ENCODE assay signal across 37 cellular contexts in genomic region chr3:69700949-69701348, GRCh38. TPM values are rescaled to one million over a fixed set of nuclear protein-coding genes. Genes with fewer than 3 reads are reported as not detected.
A peak's percentile ranks its signal among the peaks of the same experiment; 100 is the strongest.
DNase-seq lines count a peak whose midpoint lies in the region; ATAC-seq, FAIRE-seq and TF ChIP-seq lines count a peak whose summit lies in the region.
"Had no signal": no experiment of that assay in that cellular context is flagged by ENCODE, and none has a peak within 500 bp of the region (broad histone marks: within the 10 kb centered on the region; RNA-seq: fewer than 3 reads in every experiment).

No MANE protein-coding gene starts in this region.

- H3K4me1 ChIP-seq in HepG2 (ENCODE audit: insufficient read depth, low read length), result no peaks in the 10 kb centered on the region
- H3K4me1 ChIP-seq in right lobe of liver, result no peaks in the 10 kb centered on the region
- no peaks in the 10 kb centered on the region for H3K4me1 ChIP-seq in GM23338 (ENCODE audit: insufficient read depth)
- H3K4me1 ChIP-seq in HEK293 (ENCODE audit: control insufficient read depth, insufficient read depth, low read length), result no peaks in the 10 kb centered on the region
- no peaks in the 10 kb centered on the region for H3K4me1 ChIP-seq in endodermal cell (ENCODE audit: control insufficient read depth, insufficient read depth, low read length)
- H3K4me1 ChIP-seq: A549, BE2C, BLaER1, Caco-2 had no signal

- H3K4me1 Mint-ChIP-seq in GM23338 (no peaks in the 10 kb centered on the region; the same call in 2 of the 3 replicates), endodermal cell (peaks cover 1% of the 10 kb centered on the region)
- H3K4me1 Mint-ChIP-seq: B cell; CD4-positive, alpha-beta memory T cell; CD4-positive, CD25-positive, alpha-beta regulatory T cell; CD8-positive, alpha-beta memory T cell had no signal

- no peak for FAIRE-seq in HepG2 (lab: Jason Lieb, UNC)
- FAIRE-seq: A204.1, A549, D721Med had no signal

- H3K27ac Mint-ChIP-seq in GM23338, result no peak overlapping the region
- H3K27ac Mint-ChIP-seq in endodermal cell, result no peak overlapping the region
- H3K27ac Mint-ChIP-seq: B cell; CD14-positive monocyte; CD4-positive, alpha-beta memory T cell; CD4-positive, alpha-beta T cell; CD4-positive, CD25-positive, alpha-beta regulatory T cell; CD8-positive, alpha-beta memory T cell; CD8-positive, alpha-beta T cell had no signal

- no peak overlapping the region for H3K9ac ChIP-seq in HepG2 (ENCODE audit: insufficient read depth, low read depth, low read length)
- H3K9ac ChIP-seq in endodermal cell (ENCODE audit: extremely low read depth, low read length, poor library complexity, severe bottlenecking), result no peak overlapping the region
- H3K9ac ChIP-seq: BLaER1; BLaER1 treated with 17β-estradiol and CSF1 and Interleukin-3, amounts not matched to agents 10 nM and 100 nM had no signal

- intact Hi-C loops in HepG2 (cut with micrococcal nuclease; ENCODE audit: unreplicated experiment), result no loop called here
- intact Hi-C loops in right lobe of liver (cut with DNase I), result no loop called here

- WGBS in HepG2 (ENCODE audit: low lambda C conversion rate), result 0% methylated on average over 1 of the region's 1 CpG
- WGBS in right lobe of liver (ENCODE audit: insufficient coverage, low coverage, low lambda C conversion rate, missing lambda C conversion rate), result 80% methylated on average over 1 of the region's 1 CpG
- 98 to 100% methylated on average over 1 of the region's 1 CpG for WGBS in endodermal cell (ENCODE audit: insufficient coverage in 1 of 2, insufficient read length in 1 of 2), 2 experiments

- H4K20me1 ChIP-seq in HepG2 (ENCODE audit: insufficient read depth, low read length), result no peaks in the 10 kb centered on the region
- no peaks in the 10 kb centered on the region for H4K20me1 ChIP-seq in GM23338 (replicated peaks; ENCODE audit: insufficient read depth)
- H4K20me1 ChIP-seq: BLaER1; BLaER1 treated with 17β-estradiol and CSF1 and Interleukin-3, amounts not matched to agents 10 nM and 100 nM had no signal

- no peak for TF ChIP-seq RAD21 in HepG2 (CRISPR knock-in tag; IDR thresholded peaks at IDR 0.05)

- ATAC-seq in HepG2 (no peak), right lobe of liver (no peak), GM23338 (no peak), HG02840 (IDR thresholded peaks at IDR 0.05; ENCODE audit: low FRiP score, unreplicated experiment) (no peak), GM21825 (IDR thresholded peaks at IDR 0.05; ENCODE audit: unreplicated experiment) (no peak)
- ATAC-seq: A549; CD8-positive, alpha-beta T cell had no signal

- H3K4me2 ChIP-seq in HepG2 (ENCODE audit: low read depth, low read length), result no peak overlapping the region
- no peak overlapping the region for H3K4me2 ChIP-seq in GM23338
- H3K4me2 ChIP-seq: A549; BLaER1; BLaER1 treated with 17β-estradiol and CSF1 and Interleukin-3, amounts not matched to agents 10 nM and 100 nM had no signal

- POLR2A ChIA-PET in HepG2 (lab: Yijun Ruan, JAX), result no interaction called here
- POLR2A ChIA-PET in HEK293 (lab: Yijun Ruan, JAX), result no interaction called here

- no peaks in the 10 kb centered on the region for H3F3A ChIP-seq in GM23338 (replicated peaks; ENCODE audit: low read depth)

- H3K27ac ChIP-seq in HepG2 (ENCODE audit: extremely low read length, insufficient read depth, low read length) (no peak overlapping the region), right lobe of liver (no peak overlapping the region), GM23338 (ENCODE audit: low read depth) (no peak overlapping the region), HEK293 (ENCODE audit: extremely low read depth, low read depth, low read length) (no peak overlapping the region), endodermal cell (ENCODE audit: low read depth, low read length) (no peak overlapping the region)
- H3K27ac ChIP-seq: 22Rv1; A549; BLaER1; BLaER1 treated with 17β-estradiol and CSF1 and Interleukin-3, amounts not matched to agents 10 nM and 100 nM; C4-2B had no signal

- H3K36me3 Mint-ChIP-seq in GM23338 (ENCODE audit: low read depth) (no peaks in the 10 kb centered on the region), endodermal cell (ENCODE audit: low read depth) (no peaks in the 10 kb centered on the region)
- H3K36me3 Mint-ChIP-seq: CD14-positive monocyte; CD4-positive, alpha-beta memory T cell; CD4-positive, CD25-positive, alpha-beta regulatory T cell; CD8-positive, alpha-beta memory T cell; CD8-positive, alpha-beta T cell had no signal

- no peaks in the 10 kb centered on the region for H3K27me3 ChIP-seq in HepG2 (ENCODE audit: control insufficient read depth in 1 of 2, insufficient read depth in 2 of 2, low read length in 2 of 2)
- H3K27me3 ChIP-seq in right lobe of liver, result no peaks in the 10 kb centered on the region
- H3K27me3 ChIP-seq in GM23338 (ENCODE audit: insufficient read depth), result no peaks in the 10 kb centered on the region
- no peaks in the 10 kb centered on the region for H3K27me3 ChIP-seq in endodermal cell (ENCODE audit: control insufficient read depth, insufficient read depth, low read length, poor library complexity, severe bottlenecking)
- H3K27me3 ChIP-seq: BE2C; BLaER1; BLaER1 treated with 17β-estradiol and CSF1 and Interleukin-3, amounts not matched to agents 10 nM and 100 nM had no signal

- H3K4me3 ChIP-seq in HepG2 (replicated peaks in 1 of 3; ENCODE audit: insufficient read depth in 1 of 3, low read depth in 2 of 3, low read length in 3 of 3) (no peak overlapping the region), right lobe of liver (no peak overlapping the region), GM23338 (no peak overlapping the region), HEK293 (ENCODE audit: low read depth, low read length) (no peak overlapping the region), endodermal cell (ENCODE audit: low read length) (peak overlapping the region; percentile 11)
- H3K4me3 ChIP-seq: A549; BLaER1; BLaER1 treated with 17β-estradiol and CSF1 and Interleukin-3, amounts not matched to agents 10 nM and 100 nM had no signal

- peaks cover 10% of the 10 kb centered on the region; the same call in 1 of the 2 replicates for H3K9me2 ChIP-seq in GM23338 (ENCODE audit: insufficient read depth)

- no peak overlapping the region for H2AFZ ChIP-seq in HepG2 (ENCODE audit: low read length)
- H2AFZ ChIP-seq in GM23338, result no peak overlapping the region

- in situ Hi-C loops in HepG2 (cut with HindIII; ENCODE audit: extremely low pct_ligation_motif_present, low pct_unique_long_range_greater_than_20kb), result no loop called here

- DNase-seq in HepG2 (ENCODE audit: low spot score), result no peak
- DNase-seq in right lobe of liver, result no peak
- no peak for DNase-seq in GM23338 (ENCODE audit: low spot score)
- no peak for DNase-seq in endodermal cell
- DNase-seq in activated naive CD4-positive, alpha-beta T cell (lab: John Stamatoyannopoulos, UW), result no peak
- DNase-seq: 8988T; ACHN; AML-193; BE2C; C1 segment of cervical spinal cord; Caco-2; Calu3; CD4-positive, alpha-beta memory T cell; CD4-positive, alpha-beta T cell; CD4-positive, CD25-positive, alpha-beta regulatory T cell; CD8-positive, alpha-beta memory T cell; CD8-positive, alpha-beta T cell; COR-L47; DMS 273 treated with DMSO at 0.1 percent for 48 hours; DMS153; DMS53; DMS79; DMS79 treated with DMSO at 0.1 percent for 48 hours; DND-41; EL had no signal

- H3K79me2 ChIP-seq in HepG2 (ENCODE audit: insufficient read depth, low read length) (no peaks in the 10 kb centered on the region), GM23338 (replicated peaks; ENCODE audit: insufficient read depth) (no peaks in the 10 kb centered on the region)

- H3K36me3 ChIP-seq in HepG2 (replicated peaks in 1 of 2; ENCODE audit: control insufficient read depth in 1 of 2, insufficient read depth in 2 of 2, low read length in 2 of 2) (no peaks in the 10 kb centered on the region), right lobe of liver (no peaks in the 10 kb centered on the region), GM23338 (ENCODE audit: insufficient read depth) (no peaks in the 10 kb centered on the region), HEK293 (ENCODE audit: control insufficient read depth in 2 of 2, insufficient read depth in 1 of 2, low read length in 2 of 2) (no peaks in the 10 kb centered on the region), endodermal cell (ENCODE audit: control insufficient read depth, insufficient read depth, low read length) (no peaks in the 10 kb centered on the region)
- H3K36me3 ChIP-seq: BE2C; BLaER1; BLaER1 treated with 17β-estradiol and CSF1 and Interleukin-3, amounts not matched to agents 10 nM and 100 nM had no signal

- TF ChIP-seq POLR2A in HepG2 (IDR thresholded peaks at IDR 0.05; ENCODE audit: insufficient read depth in 1 of 2, low read depth in 2 of 2, low read length in 2 of 2) (no peak), right lobe of liver (IDR thresholded peaks at IDR 0.05) (no peak)

- H3K4me3 Mint-ChIP-seq in GM23338 (no peak overlapping the region), endodermal cell (no peak overlapping the region)
- H3K4me3 Mint-ChIP-seq: B cell; CD14-positive monocyte; CD4-positive, alpha-beta memory T cell; CD4-positive, alpha-beta T cell; CD4-positive, CD25-positive, alpha-beta regulatory T cell; CD8-positive, alpha-beta memory T cell; CD8-positive, alpha-beta T cell had no signal

- no TSS peak for BruUV-seq in HepG2 (replicated peaks; lab: Mats Ljungman, UMichigan)

- peaks cover 3% of the 10 kb centered on the region; the same call in 2 of the 3 replicates for H3K9me3 Mint-ChIP-seq in GM23338
- peaks cover 20% of the 10 kb centered on the region for H3K9me3 Mint-ChIP-seq in endodermal cell

- H3K27me3 Mint-ChIP-seq in GM23338 (ENCODE audit: insufficient read depth, low read depth, poor library complexity) (peaks cover 3% of the 10 kb centered on the region), endodermal cell (ENCODE audit: insufficient read depth) (no peaks in the 10 kb centered on the region)

- TF ChIP-seq EP300 in HepG2 (IDR thresholded peaks at IDR 0.05; ENCODE audit: low read depth in 2 of 2, low read length in 2 of 2) (no peak), HepG2 (CRISPR knock-in tag; IDR thresholded peaks at IDR 0.05; ENCODE audit: borderline replicate concordance) (no peak)

- CTCF ChIA-PET in HepG2 (lab: Yijun Ruan, JAX; ENCODE audit: low intra/inter-chr PET ratio, low total read pairs) (no interaction called here), HEK293 (lab: Yijun Ruan, JAX) (interaction anchor here (0.6 to 0.7 kb wide), 2 partner anchors 9 to 61 kb away, joined by 3 read pairs; no protein-coding TSS in a partner anchor)

- TF ChIP-seq CTCF in HepG2 (CRISPR knock-in tag; IDR thresholded peaks at IDR 0.05), result no peak
- TF ChIP-seq CTCF in right lobe of liver (IDR thresholded peaks at IDR 0.05), result no peak
- TF ChIP-seq CTCF in GM23338 (conservative IDR thresholded peaks at IDR 0.05; ENCODE audit: low read depth in 2 of 2), result no peak
- no peak for TF ChIP-seq CTCF in HEK293 (tag by site-specific recombination; IDR thresholded peaks at IDR 0.05)
- no peak for TF ChIP-seq CTCF in endodermal cell (conservative IDR thresholded peaks at IDR 0.05)

- H3K9me3 ChIP-seq in HepG2 (ENCODE audit: low read length) (peaks cover 9% of the 10 kb centered on the region; the same call in 1 of the 2 replicates), right lobe of liver (no peaks in the 10 kb centered on the region), HEK293 (ENCODE audit: control insufficient read depth, insufficient read depth, low read depth, low read length) (no peaks in the 10 kb centered on the region), endodermal cell (ENCODE audit: control insufficient read depth, low read length) (peaks cover 24% of the 10 kb centered on the region)
- H3K9me3 ChIP-seq: BE2C, Caco-2 had no signal

RNA-seq across cellular contexts. Expression of gene MITF, which starts 38.3 kb away (rescaled TPM):
- total RNA-seq in HepG2 (2016; rRNA removed; fragmentation: Illumina TruSeq; extraction: Trizol) (0.14 and 0.38 TPM in 2 replicates), right lobe of liver (1 to 10 TPM; 1.9 to 4.1 (median 3.8) TPM), endodermal cell (1 to 10 TPM; 1.8 to 3.0 TPM)
- not detected in 2 replicates for total RNA-seq in HepG2 (2016; cell fraction: cytosol; rRNA removed; fragmentation: Illumina TruSeq; extraction: Trizol; ENCODE audit: low read depth)
- total RNA-seq in HepG2 (2016; cell fraction: insoluble cytoplasmic fraction; rRNA removed; fragmentation: Illumina TruSeq; extraction: Trizol), result 0.15 and 0.19 TPM in 2 replicates
- 0.34 and 0.37 TPM in 2 replicates for total RNA-seq in HepG2 (2016; cell fraction: membrane; rRNA removed; fragmentation: Illumina TruSeq; extraction: Trizol)
- total RNA-seq in HepG2 (2016; cell fraction: nucleus; rRNA removed; fragmentation: Illumina TruSeq; extraction: Trizol), result 0.50 TPM in 1 of 2 replicates, not detected in the other
- polyA plus RNA-seq in HepG2 (2011; rRNA removed) (0.12 and 0.21 TPM in 2 replicates), GM23338 (2016; fragmentation: Nextera tagmentation; extraction: Ambion mirVana) (1.5 and 2.4 TPM in 2 replicates)
- polyA plus RNA-seq in HepG2 (2011; cell fraction: cytosol; rRNA removed), result 0.06 and 0.11 TPM in 2 replicates
- 0.03 TPM in 1 of 2 replicates, not detected in the other for polyA plus RNA-seq in HepG2 (2011; cell fraction: nucleus; rRNA removed)
- 0.04 and 0.05 TPM in 2 replicates for polyA plus RNA-seq in HepG2 (2012)
- polyA plus RNA-seq in HepG2 (2016; cell fraction: cytosol; fragmentation: Illumina TruSeq; extraction: Trizol; ENCODE audit: low read depth), result 0.07 TPM in 1 of 2 replicates, not detected in the other
- 0.28 TPM in 1 of 2 replicates, not detected in the other for polyA plus RNA-seq in HepG2 (2016; cell fraction: insoluble cytoplasmic fraction; fragmentation: Illumina TruSeq; extraction: Trizol; ENCODE audit: low read depth)
- 0.06 and 0.34 TPM in 2 replicates for polyA plus RNA-seq in HepG2 (2016; cell fraction: membrane; fragmentation: Illumina TruSeq; extraction: Trizol; ENCODE audit: low read depth)
- polyA plus RNA-seq in HepG2 (2016; cell fraction: nucleus; fragmentation: Illumina TruSeq; extraction: Trizol; ENCODE audit: insufficient read depth, low read depth), result 0.29 TPM in 1 of 2 replicates, not detected in the other
- 1.6 and 72.3 TPM in 2 replicates for polyA minus RNA-seq in HepG2 (2011; rRNA and poly(A)+ RNA removed; ENCODE audit: low replicate concordance)
- polyA minus RNA-seq in HepG2 (2011; cell fraction: cytosol; rRNA and poly(A)+ RNA removed), result not detected in 2 replicates
- polyA minus RNA-seq in HepG2 (2011; cell fraction: nucleus; rRNA and poly(A)+ RNA removed), result 0.39 and 1.1 TPM in 2 replicates
- 1.9 and 4.2 TPM in 2 replicates for total RNA-seq in GM23338 (2014; rRNA removed; shearing (Covaris generic))
- polyA plus RNA-seq in endodermal cell (2013, experiment 1 of 2), result 2.9 TPM
- 1.8 TPM for polyA plus RNA-seq in endodermal cell (2013, experiment 2 of 2)
- total RNA-seq: B cell; CD4-positive, alpha-beta T cell; CD8-positive, alpha-beta T cell had no signal
- polyA plus RNA-seq: CD4-positive, alpha-beta memory T cell; CD4-positive, CD25-positive, alpha-beta regulatory T cell; CD8-positive, alpha-beta memory T cell had no signal

Comparison
In these comparisons a context has a peak if more than half of its experiments do, and no peak if none do; other contexts are left out.
1. Of the 63 proteins assayed by ChIP-seq in both HepG2 and HEK293: peak only in HepG2: none; only in HEK293: SETDB1; in both: none; in neither: 62.